Comparison of ENCODE assay signal across 25 cellular contexts in genomic region chr10:96655577-96656213, GRCh38.
DNase-seq lines count a peak whose midpoint lies in the region; ATAC-seq and TF ChIP-seq lines count a peak whose summit lies in the region.
"Had no signal": no experiment of that assay in that cellular context is flagged by ENCODE, and none has a peak within 500 bp of the region (broad histone marks: within the 10 kb centered on the region; RNA-seq: fewer than 3 reads in every experiment).

No MANE protein-coding gene starts in this region.

- H3K36me3 ChIP-seq in neutrophil: peaks cover 12% of the 10 kb centered on the region
- no peaks in the 10 kb centered on the region for H3K36me3 ChIP-seq in uterus
- H3K36me3 ChIP-seq: cardiac muscle cell, colonic mucosa, sigmoid colon, transverse colon had no signal

- H3K27ac ChIP-seq in neutrophil (peak overlapping the region; percentile 83), uterus (no peak overlapping the region)
- H3K27ac ChIP-seq: cardiac muscle cell, colonic mucosa, psoas muscle had no signal

- H3K36me3 Mint-ChIP-seq in endothelial cell (ENCODE audit: low read depth, unreplicated experiment): peaks cover 26% of the 10 kb centered on the region
- peaks cover 6% of the 10 kb centered on the region for H3K36me3 Mint-ChIP-seq in activated naive CD8-positive, alpha-beta T cell treated with anti-CD3 and anti-CD28 coated beads, Interleukin-2, amount 50 U/mL, for 24 hours (ENCODE audit: low read depth)

- TF ChIP-seq POLR2A in uterus (IDR thresholded peaks at IDR 0.05): no peak

- H3K4me1 ChIP-seq in neutrophil (ENCODE audit: control insufficient read depth in 1 of 2, insufficient read depth in 1 of 2, low read depth in 1 of 2, low read length in 1 of 2) (peaks cover 87 to 96% of the 10 kb centered on the region in 2 experiments), uterus (no peaks in the 10 kb centered on the region)
- H3K4me1 ChIP-seq: colonic mucosa, sigmoid colon, transverse colon had no signal

- no peak for ATAC-seq in activated naive CD8-positive, alpha-beta T cell treated with anti-CD3 and anti-CD28 coated beads, Interleukin-2, amount 50 U/mL, for 24 hours
- ATAC-seq: activated CD4-positive, alpha-beta T cell treated with anti-CD3 and anti-CD28 coated beads for 36 hours; GM23338; psoas muscle; Right ventricle myocardium inferior had no signal

- peaks cover 7% of the 10 kb centered on the region for H3K27me3 Mint-ChIP-seq in endothelial cell (ENCODE audit: unreplicated experiment)
- H3K27me3 Mint-ChIP-seq in activated naive CD8-positive, alpha-beta T cell treated with anti-CD3 and anti-CD28 coated beads, Interleukin-2, amount 50 U/mL, for 24 hours: peaks cover 2% of the 10 kb centered on the region
- H3K27me3 Mint-ChIP-seq: activated CD4-positive, alpha-beta T cell treated with anti-CD3 and anti-CD28 coated beads for 36 hours; activated T-cell treated with anti-CD3 and anti-CD28 coated beads, Interleukin-2, amount 50 U/mL, for 24 hours; CD4-positive, alpha-beta T cell; naive B cell had no signal

- peaks cover 5% of the 10 kb centered on the region for H3K9me3 Mint-ChIP-seq in endothelial cell (ENCODE audit: unreplicated experiment)
- peaks cover 4% of the 10 kb centered on the region for H3K9me3 Mint-ChIP-seq in activated naive CD8-positive, alpha-beta T cell treated with anti-CD3 and anti-CD28 coated beads, Interleukin-2, amount 50 U/mL, for 24 hours
- H3K9me3 Mint-ChIP-seq: activated T-cell treated with anti-CD3 and anti-CD28 coated beads, Interleukin-2, amount 50 U/mL, for 24 hours had no signal

- TF ChIP-seq CTCF in endothelial cell (IDR thresholded peaks at IDR 0.05; ENCODE audit: unreplicated experiment) (no peak), neutrophil (IDR thresholded peaks at IDR 0.05) (no peak), uterus (IDR thresholded peaks at IDR 0.05) (no peak)

- H3K9me3 ChIP-seq in neutrophil (no peaks in the 10 kb centered on the region), uterus (no peaks in the 10 kb centered on the region)
- H3K9me3 ChIP-seq: colonic mucosa, psoas muscle, sigmoid colon, transverse colon had no signal

- peak; percentile 72 for DNase-seq in CD1c-positive myeloid dendritic cell (ENCODE audit: extremely low spot score)
- DNase-seq in MV-4-11 (lab: John Stamatoyannopoulos, UW): peak; percentile 52
- no peak for DNase-seq in endothelial cell (ENCODE audit: low spot score)
- DNase-seq in Ammon's horn (ENCODE audit: low spot score): no peak
- DNase-seq in activated naive CD8-positive, alpha-beta T cell treated with anti-CD3 and anti-CD28 coated beads, Interleukin-2, amount 50 U/mL, for 24 hours: no peak
- no peak for DNase-seq in uterus
- no peak for DNase-seq in medulla oblongata (ENCODE audit: extremely low spot score)
- DNase-seq: activated CD4-positive, alpha-beta T cell treated with anti-CD3 and anti-CD28 coated beads for 36 hours; activated gamma-delta T cell treated with Interleukin-2 at 50 U/mL for 16 hours; activated T-cell treated with anti-CD3 and anti-CD28 coated beads, Interleukin-2, amount 50 U/mL, for 24 hours; CD4-positive, alpha-beta T cell; colonic mucosa; effector memory CD4-positive, alpha-beta T cell; midbrain; naive B cell; NCI-H1930; NCI-H524 treated with DMSO at 0.1 percent for 48 hours; psoas muscle; sigmoid colon; stimulated activated CD4-positive, alpha-beta T cell treated with anti-CD3 and anti-CD28 coated beads, Interleukin-4, amount 100 ng/mL, for 24 hours; transverse colon had no signal

- H3K4me3 ChIP-seq in neutrophil (ENCODE audit: low read depth in 1 of 2, low read length in 1 of 2) (peak overlapping the region; percentile 42 to 73), uterus (no peak overlapping the region)
- H3K4me3 ChIP-seq: cardiac muscle cell, colonic mucosa, GM23338, psoas muscle, sigmoid colon, transverse colon had no signal

- peaks cover 3% of the 10 kb centered on the region for H3K4me1 Mint-ChIP-seq in endothelial cell (ENCODE audit: unreplicated experiment)
- H3K4me1 Mint-ChIP-seq in activated naive CD8-positive, alpha-beta T cell treated with anti-CD3 and anti-CD28 coated beads, Interleukin-2, amount 50 U/mL, for 24 hours: peaks cover 51% of the 10 kb centered on the region

- peak overlapping the region; percentile 79 for H3K4me3 Mint-ChIP-seq in endothelial cell (ENCODE audit: unreplicated experiment)
- no peak overlapping the region for H3K4me3 Mint-ChIP-seq in activated naive CD8-positive, alpha-beta T cell treated with anti-CD3 and anti-CD28 coated beads, Interleukin-2, amount 50 U/mL, for 24 hours
- H3K4me3 Mint-ChIP-seq: activated CD4-positive, alpha-beta T cell treated with anti-CD3 and anti-CD28 coated beads for 36 hours; activated T-cell treated with anti-CD3 and anti-CD28 coated beads, Interleukin-2, amount 50 U/mL, for 24 hours; CD4-positive, alpha-beta T cell; GM23338 had no signal

- H3K27me3 ChIP-seq in neutrophil (no peaks in the 10 kb centered on the region), uterus (no peaks in the 10 kb centered on the region)
- H3K27me3 ChIP-seq: cardiac muscle cell, colonic mucosa, sigmoid colon, transverse colon had no signal

- intact Hi-C loops in uterus (cut with DNase I; ENCODE audit: low total_unique reads): no loop called here

- H3K27ac Mint-ChIP-seq in endothelial cell (ENCODE audit: unreplicated experiment): peak overlapping the region; percentile 87
- no peak overlapping the region for H3K27ac Mint-ChIP-seq in activated naive CD8-positive, alpha-beta T cell treated with anti-CD3 and anti-CD28 coated beads, Interleukin-2, amount 50 U/mL, for 24 hours
- H3K27ac Mint-ChIP-seq: activated CD4-positive, alpha-beta T cell treated with anti-CD3 and anti-CD28 coated beads for 36 hours; activated T-cell treated with anti-CD3 and anti-CD28 coated beads, Interleukin-2, amount 50 U/mL, for 24 hours; CD4-positive, alpha-beta T cell; GM23338 had no signal

Comparison
In these comparisons a context has a peak if more than half of its experiments do, and no peak if none do; other contexts are left out.
1. DNase-seq: peak in CD1c-positive myeloid dendritic cell (single experiment) and MV-4-11 (single experiment); none in endothelial cell (single experiment), Ammon's horn (single experiment), activated naive CD8-positive, alpha-beta T cell treated with anti-CD3 and anti-CD28 coated beads, Interleukin-2, amount 50 U/mL, for 24 hours (single experiment), uterus (0 of 2) and medulla oblongata (single experiment).
2. H3K4me3 ChIP-seq: peak in neutrophil (2 of 2); none in uterus (0 of 2).